ENCODE assay signal across 1 cellular context in genomic region chr12:110233212-110233903, GRCh38.
TF ChIP-seq lines count a peak whose summit lies in the region.

No MANE protein-coding gene starts in this region.

TF ChIP-seq in A549, 52 proteins besides CTCF, POLR2A, EP300 and RAD21:
- TF ChIP-seq SREBF2 (IDR thresholded peaks at IDR 0.05), result no peak
- no peak for TF ChIP-seq MAX (IDR thresholded peaks at IDR 0.05)
- no peak for TF ChIP-seq ZFP36 (IDR thresholded peaks at IDR 0.05; ENCODE audit: borderline replicate concordance, partially characterized antibody)
- no peak for TF ChIP-seq JUNB (IDR thresholded peaks at IDR 0.05)
- no peak for TF ChIP-seq CBX8 (IDR thresholded peaks at IDR 0.05)
- no peak for TF ChIP-seq PHF8 (IDR thresholded peaks at IDR 0.05; ENCODE audit: borderline replicate concordance, low read depth)
- TF ChIP-seq CHD4 (IDR thresholded peaks at IDR 0.05; ENCODE audit: borderline replicate concordance), result no peak
TF ChIP-seq in A549: peak in this region for 0.
